ENCODE assay signal across 33 cellular contexts in genomic region chr11:97363331-97363730, GRCh38.
"Had no signal": no experiment of that assay in that cellular context is flagged by ENCODE, and none has a peak within 500 bp of the region (broad histone marks: within the 10 kb centered on the region; RNA-seq: fewer than 3 reads in every experiment).

No MANE protein-coding gene starts in this region.

- H3K36me3 Mint-ChIP-seq: activated CD4-positive, alpha-beta memory T cell treated with anti-CD3 and anti-CD28 coated beads for 36 hours; activated CD8-positive, alpha-beta memory T cell treated with anti-CD3 and anti-CD28 coated beads, Interleukin-2, amount 10 ng/mL, durations not matched to agents 7 days and 5 days; activated naive CD4-positive, alpha-beta T cell treated with anti-CD3 and anti-CD28 coated beads, Interleukin-2, amount 10 ng/mL, durations not matched to agents 7 days and 5 days; activated naive CD4-positive, alpha-beta T cell treated with anti-CD3 and anti-CD28 coated beads, Interleukin-2, amount 50 U/mL, for 24 hours; activated naive CD8-positive, alpha-beta T cell treated with anti-CD3 and anti-CD28 coated beads for 36 hours had no signal

- H3K9me3 Mint-ChIP-seq: activated CD4-positive, alpha-beta T cell treated with anti-CD3 and anti-CD28 coated beads, Interleukin-2, amount 10 ng/mL, durations not matched to agents 24 days and 14 days had no signal

- H3K4me3 ChIP-seq: ascending aorta, body of pancreas, breast epithelium had no signal

- FAIRE-seq: TTC549 had no signal

- ATAC-seq: activated CD8-positive, alpha-beta memory T cell treated with anti-CD3 and anti-CD28 coated beads, Interleukin-2, amount 10 ng/mL, durations not matched to agents 7 days and 5 days; activated CD8-positive, alpha-beta T cell treated with anti-CD3 and anti-CD28 coated beads for 36 hours; body of pancreas had no signal

- H3K4me1 Mint-ChIP-seq: activated B cell treated with CpG ODN at 0.5 μM for 24 hours; activated CD4-positive, alpha-beta T cell treated with anti-CD3 and anti-CD28 coated beads, Interleukin-2, amount 10 ng/mL, durations not matched to agents 24 days and 14 days; activated CD8-positive, alpha-beta memory T cell treated with anti-CD3 and anti-CD28 coated beads, Interleukin-2, amount 10 ng/mL, durations not matched to agents 7 days and 5 days; activated naive CD4-positive, alpha-beta T cell treated with anti-CD3 and anti-CD28 coated beads, Interleukin-2, amount 10 ng/mL, durations not matched to agents 7 days and 5 days; activated naive CD4-positive, alpha-beta T cell treated with anti-CD3 and anti-CD28 coated beads, Interleukin-2, amount 50 U/mL, for 24 hours; activated naive CD8-positive, alpha-beta T cell treated with anti-CD3 and anti-CD28 coated beads for 36 hours had no signal

- DNase-seq: activated B cell treated with CpG ODN at 0.5 μM for 24 hours; activated CD4-positive, alpha-beta memory T cell treated with anti-CD3 and anti-CD28 coated beads for 36 hours; activated CD4-positive, alpha-beta T cell treated with anti-CD3 and anti-CD28 coated beads for 4 hours; activated CD4-positive, alpha-beta T cell treated with anti-CD3 and anti-CD28 coated beads, Interleukin-2, amount 10 ng/mL, durations not matched to agents 24 days and 14 days; activated CD4-positive, alpha-beta T cell treated with anti-CD3 and anti-CD28 coated beads, Interleukin-2, amount 50 U/mL, for 1 hour; activated CD4-positive, alpha-beta T cell treated with anti-CD3 and anti-CD28 coated beads, Interleukin-2, amount 50 U/mL, for 4 hours; activated CD4-positive, CD25-positive, alpha-beta regulatory T cell treated with anti-CD3 and anti-CD28 coated beads, Interleukin-2, amount 50 U/mL, for 72 hours; activated CD8-positive, alpha-beta memory T cell treated with anti-CD3 and anti-CD28 coated beads, Interleukin-2, amount 10 ng/mL, durations not matched to agents 7 days and 5 days; activated CD8-positive, alpha-beta memory T cell treated with anti-CD3 and anti-CD28 coated beads, Interleukin-2, amount 50 U/mL, for 48 hours; activated CD8-positive, alpha-beta T cell treated with anti-CD3 and anti-CD28 coated beads for 36 hours; activated effector memory CD4-positive, alpha-beta T cell treated with Interleukin-2 at 50 U/mL for 16 hours; activated gamma-delta T cell; activated naive CD4-positive, alpha-beta T cell treated with anti-CD3 and anti-CD28 coated beads, Interleukin-2, amount 10 ng/mL, durations not matched to agents 7 days and 5 days; activated naive CD4-positive, alpha-beta T cell treated with Interleukin-2 at 50 U/mL for 16 hours; activated naive CD8-positive, alpha-beta T cell treated with anti-CD3 and anti-CD28 coated beads for 36 hours; activated T-cell treated with anti-CD3 and anti-CD28 coated beads, Interleukin-2, amount 50 U/mL, for 24 hours; activated T-cell treated with anti-CD3 and anti-CD28 coated beads, Interleukin-2, amount 50 U/mL, for 48 hours; amygdala; anterior cingulate cortex; body of pancreas; brain microvascular endothelial cell; central memory CD4-positive, alpha-beta T cell; T-helper 1 cell; T-helper 2 cell; T-helper 9 cell had no signal

- H3K4me1 ChIP-seq: body of pancreas, breast epithelium had no signal

- H3K4me3 Mint-ChIP-seq: activated B cell treated with CpG ODN at 0.5 μM for 24 hours; activated CD4-positive, alpha-beta memory T cell treated with anti-CD3 and anti-CD28 coated beads for 36 hours; activated CD4-positive, alpha-beta T cell treated with anti-CD3 and anti-CD28 coated beads, Interleukin-2, amount 10 ng/mL, durations not matched to agents 24 days and 14 days; activated CD8-positive, alpha-beta memory T cell treated with anti-CD3 and anti-CD28 coated beads, Interleukin-2, amount 10 ng/mL, durations not matched to agents 7 days and 5 days; activated CD8-positive, alpha-beta T cell treated with anti-CD3 and anti-CD28 coated beads for 36 hours; activated naive CD4-positive, alpha-beta T cell treated with anti-CD3 and anti-CD28 coated beads, Interleukin-2, amount 10 ng/mL, durations not matched to agents 7 days and 5 days; activated naive CD4-positive, alpha-beta T cell treated with anti-CD3 and anti-CD28 coated beads, Interleukin-2, amount 50 U/mL, for 24 hours; activated naive CD8-positive, alpha-beta T cell treated with anti-CD3 and anti-CD28 coated beads for 36 hours; activated T-cell treated with anti-CD3 and anti-CD28 coated beads, Interleukin-2, amount 50 U/mL, for 24 hours; T-helper 1 cell treated with Interleukin-12 subunit alpha and Interleukin-12 subunit beta and Interleukin-4 antibody, amounts not matched to agents 30 μg/mL and 1 μg/mL, for 36 hours; T-helper 2 cell treated with Interferon-gamma antibody and Interleukin-4, amounts not matched to agents 5 μg/mL and 100 μg/mL, for 36 hours had no signal

- H3K27me3 Mint-ChIP-seq: activated B cell treated with CpG ODN at 0.5 μM for 24 hours; activated CD4-positive, alpha-beta memory T cell treated with anti-CD3 and anti-CD28 coated beads for 36 hours; activated CD4-positive, alpha-beta T cell treated with anti-CD3 and anti-CD28 coated beads, Interleukin-2, amount 10 ng/mL, durations not matched to agents 24 days and 14 days; activated CD8-positive, alpha-beta memory T cell treated with anti-CD3 and anti-CD28 coated beads, Interleukin-2, amount 10 ng/mL, durations not matched to agents 7 days and 5 days; activated CD8-positive, alpha-beta T cell treated with anti-CD3 and anti-CD28 coated beads for 36 hours; activated naive CD4-positive, alpha-beta T cell treated with anti-CD3 and anti-CD28 coated beads, Interleukin-2, amount 10 ng/mL, durations not matched to agents 7 days and 5 days; activated naive CD4-positive, alpha-beta T cell treated with anti-CD3 and anti-CD28 coated beads, Interleukin-2, amount 50 U/mL, for 24 hours; activated naive CD8-positive, alpha-beta T cell treated with anti-CD3 and anti-CD28 coated beads for 36 hours; activated T-cell treated with anti-CD3 and anti-CD28 coated beads, Interleukin-2, amount 50 U/mL, for 24 hours had no signal

- H3K27ac ChIP-seq: body of pancreas, brain microvascular endothelial cell, breast epithelium, VCaP had no signal

- H3K36me3 ChIP-seq: ascending aorta, brain microvascular endothelial cell, breast epithelium had no signal

- H3K27ac Mint-ChIP-seq: activated B cell treated with CpG ODN at 0.5 μM for 24 hours; activated CD4-positive, alpha-beta memory T cell treated with anti-CD3 and anti-CD28 coated beads for 36 hours; activated CD4-positive, alpha-beta T cell treated with anti-CD3 and anti-CD28 coated beads, Interleukin-2, amount 10 ng/mL, durations not matched to agents 24 days and 14 days; activated CD8-positive, alpha-beta memory T cell treated with anti-CD3 and anti-CD28 coated beads, Interleukin-2, amount 10 ng/mL, durations not matched to agents 7 days and 5 days; activated CD8-positive, alpha-beta T cell treated with anti-CD3 and anti-CD28 coated beads for 36 hours; activated naive CD4-positive, alpha-beta T cell treated with anti-CD3 and anti-CD28 coated beads, Interleukin-2, amount 10 ng/mL, durations not matched to agents 7 days and 5 days; activated naive CD4-positive, alpha-beta T cell treated with anti-CD3 and anti-CD28 coated beads, Interleukin-2, amount 50 U/mL, for 24 hours; activated naive CD8-positive, alpha-beta T cell treated with anti-CD3 and anti-CD28 coated beads for 36 hours; activated T-cell treated with anti-CD3 and anti-CD28 coated beads, Interleukin-2, amount 50 U/mL, for 24 hours; activated T-helper 2 cell treated with anti-CD3 and anti-CD28 coated beads, Interferon-gamma antibody, Interleukin-2, Interleukin-4, amounts not matched to agents 10 μg/mL and 5 μg/mL and 100 μg/mL, durations not matched to agents 14 hours and 24 hours and 36 hours; T-helper 1 cell treated with Interleukin-12 subunit alpha and Interleukin-12 subunit beta and Interleukin-4 antibody, amounts not matched to agents 30 μg/mL and 1 μg/mL, for 36 hours; T-helper 2 cell treated with Interferon-gamma antibody and Interleukin-4, amounts not matched to agents 5 μg/mL and 100 μg/mL, for 36 hours had no signal

- H3K27me3 ChIP-seq: ascending aorta, body of pancreas, brain microvascular endothelial cell, breast epithelium had no signal
